In the genomic region with DNA sequence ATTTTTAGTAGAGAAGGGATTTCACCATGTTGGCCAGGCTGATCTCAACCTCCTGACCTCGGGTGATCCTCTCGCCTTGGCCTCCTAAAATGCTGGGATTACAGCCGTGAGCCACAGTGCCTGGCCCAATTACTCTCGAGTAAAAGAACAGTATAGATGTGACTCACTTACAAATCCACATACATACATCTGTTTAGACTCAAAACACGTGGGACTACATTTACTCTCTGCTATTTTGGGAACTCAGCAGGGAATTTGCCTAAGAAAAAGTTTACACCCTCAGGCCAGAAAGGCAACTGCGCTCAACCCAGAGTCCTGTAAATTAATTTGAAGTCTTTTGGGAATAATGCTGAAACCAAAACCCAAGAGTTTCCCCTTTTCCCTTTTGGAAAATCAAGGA, we compare ENCODE assay signal across 1 cellular context.
TF ChIP-seq lines count a peak whose summit lies in the region.

No MANE protein-coding gene starts in this region.

TF ChIP-seq in H1, 55 proteins besides CTCF, POLR2A, EP300 and RAD21:
- no peak for TF ChIP-seq HDAC2 (IDR thresholded peaks at IDR 0.05; ENCODE audit: borderline replicate concordance in 1 of 2, low read depth in 2 of 2, low read length in 2 of 2)
- TF ChIP-seq SAP30 (IDR thresholded peaks at IDR 0.05; ENCODE audit: insufficient read depth, insufficient replicate concordance, low read length): no peak
- no peak for TF ChIP-seq JUND (IDR thresholded peaks at IDR 0.05; ENCODE audit: low read length)
- no peak for TF ChIP-seq KDM5A (IDR thresholded peaks at IDR 0.05; ENCODE audit: low read length)
- TF ChIP-seq, protein P1, sequence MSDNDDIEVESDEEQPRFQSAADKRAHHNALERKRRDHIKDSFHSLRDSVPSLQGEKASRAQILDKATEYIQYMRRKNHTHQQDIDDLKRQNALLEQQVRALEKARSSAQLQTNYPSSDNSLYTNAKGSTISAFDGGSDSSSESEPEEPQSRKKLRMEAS (IDR thresholded peaks at IDR 0.05): no peak
